ENCODE assay signal across 30 cellular contexts in the genomic region with DNA sequence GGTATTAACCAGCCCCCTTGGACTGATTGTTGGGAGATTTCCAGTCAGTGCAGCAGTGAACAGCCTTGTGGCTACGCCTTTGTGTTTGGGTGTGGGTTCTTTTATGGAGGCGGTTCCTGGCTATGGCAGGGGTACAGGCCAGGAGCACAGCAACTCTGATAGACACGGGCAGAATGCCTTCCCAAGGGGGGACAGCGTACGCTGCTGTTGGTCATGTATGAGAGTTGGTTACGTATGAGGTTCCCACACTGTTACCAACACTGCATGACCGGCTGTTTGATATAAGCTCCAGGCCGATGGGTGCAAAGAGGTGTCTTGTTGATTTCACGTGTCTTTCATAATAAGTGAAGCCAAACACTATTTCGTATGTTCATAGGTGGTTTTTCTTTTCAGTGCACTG.
"Had no signal": no experiment of that assay in that cellular context is flagged by ENCODE, and none has a peak within 500 bp of the region (broad histone marks: within the 10 kb centered on the region; RNA-seq: fewer than 3 reads in every experiment).

No MANE protein-coding gene starts in this region.

- H3K4me1 Mint-ChIP-seq: mesothelial cell of epicardium, naive B cell had no signal

- H3K4me3 Mint-ChIP-seq: mesothelial cell of epicardium; natural killer cell treated with Interleukin-12 subunit alpha and Interleukin-12 subunit beta and Interleukin-15 and Interleukin-18, amount 100 ng/mL, for 72 hours; neural crest cell had no signal

- H3K36me3 ChIP-seq: esophagus muscularis mucosa, gastroesophageal sphincter, heart right ventricle, left lung, neutrophil, pancreas, right lobe of liver, thoracic aorta, transverse colon, upper lobe of right lung, uterus had no signal

- H3K27me3 ChIP-seq: esophagus muscularis mucosa, foreskin keratinocyte, gastroesophageal sphincter, heart right ventricle, left lung, neutrophil, pancreas, right lobe of liver, transverse colon, upper lobe of right lung, uterus had no signal

- DNase-seq: dermis blood vessel endothelial cell; effector memory CD4-positive, alpha-beta T cell; foreskin keratinocyte; heart right ventricle; hippocampal formation; left cardiac atrium; left lung; mesenchymal stem cell; mucosa of descending colon; naive B cell; pancreas; right lobe of liver; small intestine; stimulated activated CD4-positive, alpha-beta T cell treated with anti-CD3 and anti-CD28 coated beads, Interleukin-12 subunit alpha, Interleukin-12 subunit beta, amount 100 ng/mL, for 4 hours; stimulated activated CD4-positive, alpha-beta T cell treated with anti-CD3 and anti-CD28 coated beads, Interleukin-1b, Interleukin-23, amount 100 ng/mL, for 48 hours; stimulated activated CD4-positive, alpha-beta T cell treated with anti-CD3 and anti-CD28 coated beads, Interleukin-4, amount 100 ng/mL, for 1 hour; stimulated activated CD8-positive, alpha-beta memory T cell treated with anti-CD3 and anti-CD28 coated beads, Interleukin-4, amount 100 ng/mL, for 48 hours; stimulated activated naive CD4-positive, alpha-beta T cell treated with Interleukin-2 at 50 U/mL for 16 hours; transverse colon; upper lobe of right lung; uterus had no signal

- H3K4me1 ChIP-seq: esophagus muscularis mucosa, foreskin keratinocyte, gastroesophageal sphincter, heart right ventricle, left lung, pancreas, right lobe of liver, transverse colon, upper lobe of right lung, uterus had no signal

- H3K9me3 ChIP-seq: gastroesophageal sphincter, mucosa of descending colon, neutrophil, pancreas, right lobe of liver, thoracic aorta, transverse colon, upper lobe of right lung, uterus had no signal

- H3K27ac ChIP-seq: coronary artery, esophagus muscularis mucosa, foreskin keratinocyte, gastroesophageal sphincter, heart right ventricle, left lung, neutrophil, pancreas, right lobe of liver, thoracic aorta, transverse colon, upper lobe of right lung, uterus had no signal

- H3K27ac Mint-ChIP-seq: mesothelial cell of epicardium, progenitor cell of endocrine pancreas had no signal

- H3K36me3 Mint-ChIP-seq: naive B cell had no signal

- ATAC-seq: foreskin keratinocyte; gastroesophageal sphincter; heart right ventricle; left cardiac atrium; left lung; mucosa of descending colon; natural killer cell treated with Interleukin-12 subunit alpha and Interleukin-12 subunit beta and Interleukin-15 and Interleukin-18, amount 100 ng/mL, for 72 hours; pancreas; right lobe of liver; upper lobe of right lung had no signal

- H3K27me3 Mint-ChIP-seq: natural killer cell treated with Interleukin-12 subunit alpha and Interleukin-12 subunit beta and Interleukin-15 and Interleukin-18, amount 100 ng/mL, for 72 hours; progenitor cell of endocrine pancreas had no signal

- H3K4me3 ChIP-seq: coronary artery, esophagus muscularis mucosa, gastroesophageal sphincter, heart right ventricle, left lung, mucosa of descending colon, pancreas, right lobe of liver, thoracic aorta, transverse colon, upper lobe of right lung, uterus had no signal
